In genomic region chr7:64882341-64883112, GRCh38 we compare ENCODE assay signal across 8 cellular contexts. TPM values are rescaled to one million over a fixed set of nuclear protein-coding genes. Genes with fewer than 3 reads are reported as not detected.
DNase-seq lines count a peak whose midpoint lies in the region; TF ChIP-seq lines count a peak whose summit lies in the region.

No MANE protein-coding gene starts in this region.

- H3K27me3 ChIP-seq in liver (ENCODE audit: control insufficient read depth in 4 of 4, insufficient read depth in 4 of 4, low read length in 3 of 4): peaks cover 0 to 3% (median 0%) of the 10 kb centered on the region in 4 donors
- H3K27me3 ChIP-seq in subcutaneous abdominal adipose tissue (ENCODE audit: control insufficient read depth in 5 of 5, insufficient read depth in 4 of 5, low read length in 5 of 5): peaks cover 0 to 15% (median 2%) of the 10 kb centered on the region in 5 donors
- no peaks in the 10 kb centered on the region for H3K27me3 ChIP-seq in BE2C

- H3K4me3 ChIP-seq in AG09309 (ENCODE audit: control insufficient read depth, low read depth, low read length) (peak overlapping the region; percentile 30), liver (ENCODE audit: low read depth in 1 of 3, low read length in 3 of 3) (peak overlapping the region in 2 of 3 donors; percentile 22 to 23), subcutaneous abdominal adipose tissue (ENCODE audit: low read depth in 1 of 5, low read length in 5 of 5) (peak overlapping the region; percentile 66 to 83 (median 69)), BE2C (ENCODE audit: low read depth, low read length) (no peak overlapping the region)

- H3K4me1 ChIP-seq in liver (ENCODE audit: control insufficient read depth in 4 of 4, insufficient read depth in 4 of 4, low read length in 3 of 4): no peaks in the 10 kb centered on the region
- H3K4me1 ChIP-seq in subcutaneous abdominal adipose tissue (ENCODE audit: control insufficient read depth in 5 of 5, insufficient read depth in 5 of 5, low read length in 5 of 5): peaks cover 0 to 29% (median 16%) of the 10 kb centered on the region in 5 donors
- no peaks in the 10 kb centered on the region for H3K4me1 ChIP-seq in BE2C

- 14% methylated on average over 55 of the region's 55 CpGs for WGBS in liver

- H3K9me3 ChIP-seq in liver (ENCODE audit: control insufficient read depth in 4 of 4, low read length in 3 of 4) (peaks cover 4 to 21% (median 13%) of the 10 kb centered on the region in 4 donors), subcutaneous abdominal adipose tissue (ENCODE audit: control insufficient read depth in 5 of 5, low read length in 5 of 5) (no peaks in the 10 kb centered on the region), BE2C (no peaks in the 10 kb centered on the region; the same call in 1 of the 2 replicates)

- H3K36me3 ChIP-seq in liver (ENCODE audit: control insufficient read depth in 4 of 4, insufficient read depth in 3 of 4, low read depth in 1 of 4, low read length in 3 of 4): no peaks in the 10 kb centered on the region
- H3K36me3 ChIP-seq in subcutaneous abdominal adipose tissue (ENCODE audit: control insufficient read depth in 5 of 5, insufficient read depth in 5 of 5, low read length in 5 of 5): no peaks in the 10 kb centered on the region
- no peaks in the 10 kb centered on the region for H3K36me3 ChIP-seq in BE2C

- no peak for TF ChIP-seq CTCF in AG09309 (IDR thresholded peaks at IDR 0.05; ENCODE audit: control insufficient read depth, insufficient read depth, low read depth, low read length, missing control alignments)
- TF ChIP-seq CTCF in liver (IDR thresholded peaks at IDR 0.05; ENCODE audit: low read depth, low read length, missing input control): no peak
- TF ChIP-seq CTCF in BE2C (IDR thresholded peaks at IDR 0.05; ENCODE audit: low read depth, low read length): no peak

- H3K27ac ChIP-seq in liver (ENCODE audit: low read depth in 1 of 2, low read length in 2 of 2) (no peak overlapping the region), subcutaneous abdominal adipose tissue (ENCODE audit: low read depth, low read length) (no peak overlapping the region)

- H3K9ac ChIP-seq in liver (ENCODE audit: low read depth in 1 of 2, low read length in 2 of 2) (no peak overlapping the region), subcutaneous abdominal adipose tissue (ENCODE audit: low read length in 5 of 5) (peak overlapping the region; percentile 26 to 78 (median 46))

- no peak for TF ChIP-seq RAD21 in liver (IDR thresholded peaks at IDR 0.05)

- no peak for DNase-seq in AG09309 (ENCODE audit: low read depth)
- peak; percentile 61 for DNase-seq in NCI-H2196 (lab: John Stamatoyannopoulos, UW; ENCODE audit: unreplicated experiment)
- DNase-seq in dermis microvascular lymphatic vessel endothelial cell (ENCODE audit: low read depth in 2 of 2): peak; percentile 37 to 61
- no peak for DNase-seq in BE2C
- no peak for DNase-seq in NCI-H2227 (lab: John Stamatoyannopoulos, UW; ENCODE audit: unreplicated experiment)
- no peak for DNase-seq in GDM1 (lab: John Stamatoyannopoulos, UW)

TF ChIP-seq in liver, 16 proteins besides CTCF, POLR2A, EP300 and RAD21:
- TF ChIP-seq REST (IDR thresholded peaks at IDR 0.05) (no peak), RXRA (IDR thresholded peaks at IDR 0.05) (no peak), JUND (IDR thresholded peaks at IDR 0.05) (no peak), TAF1 (conservative IDR thresholded peaks at IDR 0.05) (no peak), NR2F2 (IDR thresholded peaks at IDR 0.05) (no peak), HNF4G (IDR thresholded peaks at IDR 0.05) (no peak), EGR1 (IDR thresholded peaks at IDR 0.05; ENCODE audit: low read depth in 2 of 2) (no peak), ZBTB33 (IDR thresholded peaks at IDR 0.05) (no peak), GABPA (IDR thresholded peaks at IDR 0.05 in 1 of 2, conservative IDR thresholded peaks at IDR 0.05 in 1 of 2) (no peak), SP1 (IDR thresholded peaks at IDR 0.05) (no peak), HNF4A (conservative IDR thresholded peaks at IDR 0.05) (no peak), FOXA2 (IDR thresholded peaks at IDR 0.05) (no peak), FOXA1 (IDR thresholded peaks at IDR 0.05) (no peak), YY1 (IDR thresholded peaks at IDR 0.05) (no peak)
- TF ChIP-seq, protein P1, sequence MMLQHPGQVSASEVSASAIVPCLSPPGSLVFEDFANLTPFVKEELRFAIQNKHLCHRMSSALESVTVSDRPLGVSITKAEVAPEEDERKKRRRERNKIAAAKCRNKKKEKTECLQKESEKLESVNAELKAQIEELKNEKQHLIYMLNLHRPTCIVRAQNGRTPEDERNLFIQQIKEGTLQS (IDR thresholded peaks at IDR 0.05): no peak
- TF ChIP-seq, protein P2, sequence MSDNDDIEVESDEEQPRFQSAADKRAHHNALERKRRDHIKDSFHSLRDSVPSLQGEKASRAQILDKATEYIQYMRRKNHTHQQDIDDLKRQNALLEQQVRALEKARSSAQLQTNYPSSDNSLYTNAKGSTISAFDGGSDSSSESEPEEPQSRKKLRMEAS (IDR thresholded peaks at IDR 0.05): no peak

RNA-seq across cellular contexts. Expression of gene ZNF273, which starts 20.5 kb away (rescaled TPM):
- total RNA-seq in dermis microvascular lymphatic vessel endothelial cell (4.2 and 7.1 TPM in 2 replicates), liver (10 to 100 TPM in 1 of 2 donors, under 1 TPM in 1; 0.92 to 14.9 TPM)
- under 1 TPM; 0.43 to 0.54 TPM for polyA plus RNA-seq in liver
- 1.7 TPM for polyA plus RNA-seq in BE2C (2012; ENCODE audit: insufficient read depth, insufficient read length, low read depth)

Comparison
In these comparisons a context has a peak if more than half of its experiments do, and no peak if none do; other contexts are left out.
1. DNase-seq: peak in NCI-H2196 (single experiment) and dermis microvascular lymphatic vessel endothelial cell (2 of 2); none in AG09309 (single experiment), BE2C (single experiment), NCI-H2227 (single experiment) and GDM1 (single experiment).
2. H3K9ac ChIP-seq: peak in subcutaneous abdominal adipose tissue (5 of 5); none in liver (0 of 2).